In genomic region chr20:33010674-33011449, GRCh38 we compare ENCODE assay signal across 1 cellular context.
TF ChIP-seq lines count a peak whose summit lies in the region.

No MANE protein-coding gene starts in this region.

TF ChIP-seq in K562, 482 proteins besides CTCF, POLR2A, EP300 and RAD21:
- no peak for TF ChIP-seq ETS1 (conservative IDR thresholded peaks at IDR 0.05; ENCODE audit: control insufficient read depth, low read depth, low read length)
- peak; percentile 93 for TF ChIP-seq ZNF263 (CRISPR knock-in tag; IDR thresholded peaks at IDR 0.05; ENCODE audit: borderline replicate concordance)
- no peak for TF ChIP-seq MEF2D (tag; conservative IDR thresholded peaks at IDR 0.05; ENCODE audit: low read depth)
